3 cellular contexts compared by ENCODE assay signal in genomic region chr3:9861201-9861600, GRCh38.
A peak's percentile ranks its signal among the peaks of the same experiment; 100 is the strongest.
TF ChIP-seq lines count a peak whose summit lies in the region.

No MANE protein-coding gene starts in this region.

TF ChIP-seq in GM23338, 12 proteins besides CTCF, POLR2A, EP300 and RAD21 (continues in another document):
- TF ChIP-seq POLR2AphosphoS5 (IDR thresholded peaks at IDR 0.05; ENCODE audit: low read depth) (no peak), ETS1 (IDR thresholded peaks at IDR 0.05) (no peak), CREB1 (CRISPR knock-in tag; IDR thresholded peaks at IDR 0.05; ENCODE audit: low read depth) (no peak), ZNF331 (CRISPR knock-in tag; IDR thresholded peaks at IDR 0.05; ENCODE audit: low read depth) (no peak), NANOG (IDR thresholded peaks at IDR 0.05; ENCODE audit: borderline replicate concordance) (no peak), EZH2 (IDR thresholded peaks at IDR 0.05; ENCODE audit: low read depth, unreplicated experiment) (no peak), EZH2phosphoT487 (IDR thresholded peaks at IDR 0.05; ENCODE audit: unreplicated experiment) (no peak), STAT1 (IDR thresholded peaks at IDR 0.05; ENCODE audit: unreplicated experiment) (no peak)

TF ChIP-seq in HEK293T, 16 proteins besides CTCF, POLR2A, EP300 and RAD21:
- no peak for TF ChIP-seq FOXK2 (IDR thresholded peaks at IDR 0.05)
- TF ChIP-seq HDGF (IDR thresholded peaks at IDR 0.05; ENCODE audit: borderline replicate concordance) = no peak
- peak; percentile 53; the same call in 1 of the 2 replicates for TF ChIP-seq PKNOX1 (IDR thresholded peaks at IDR 0.05)

TF ChIP-seq in K562, 482 proteins besides CTCF, POLR2A, EP300 and RAD21:
- TF ChIP-seq RCOR1 (IDR thresholded peaks at IDR 0.05; ENCODE audit: borderline replicate concordance in 1 of 2, low read depth in 2 of 2, low read length in 2 of 2) (no peak), PKNOX1 (IDR thresholded peaks at IDR 0.05) (peak; percentile 83)
